In the genomic region with DNA sequence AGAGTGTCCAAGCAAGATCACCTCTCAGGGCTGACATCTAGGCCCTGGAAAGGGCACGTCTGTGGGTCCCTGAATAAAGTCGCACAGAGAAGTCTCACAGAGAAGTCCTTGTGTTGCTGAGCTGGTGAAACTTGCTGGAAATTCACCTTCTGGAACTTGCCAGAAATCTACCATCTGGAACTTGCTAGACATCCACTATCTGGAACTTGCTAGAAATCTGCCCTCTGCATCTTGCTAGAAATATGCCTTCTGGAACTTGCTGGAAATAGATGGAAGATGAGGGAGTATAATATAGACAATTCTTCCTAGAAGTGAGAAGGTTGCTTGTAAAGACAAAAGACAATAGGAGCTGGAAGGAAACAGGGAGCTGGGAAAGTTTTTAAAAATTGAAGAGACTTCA, we compare ENCODE assay signal across 1 cellular context.
TF ChIP-seq lines count a peak whose summit lies in the region.

No MANE protein-coding gene starts in this region.

TF ChIP-seq in endothelial cell of umbilical vein, 7 proteins besides CTCF, POLR2A, EP300 and RAD21:
- TF ChIP-seq MYC (IDR thresholded peaks at IDR 0.05; ENCODE audit: low read depth, low read length) (no peak), FOS (IDR thresholded peaks at IDR 0.05; ENCODE audit: borderline replicate concordance, insufficient read depth, low read length) (no peak), MAX (IDR thresholded peaks at IDR 0.05; ENCODE audit: insufficient read depth, insufficient read length) (no peak), POLR2AphosphoS5 (IDR thresholded peaks at IDR 0.05; ENCODE audit: insufficient read depth, low read depth, low read length) (no peak), GATA2 (IDR thresholded peaks at IDR 0.05; ENCODE audit: insufficient read depth, insufficient read length, low read depth, low read length) (no peak), JUN (IDR thresholded peaks at IDR 0.05; ENCODE audit: borderline replicate concordance, insufficient read depth, insufficient read length, low read depth) (no peak), EZH2 (IDR thresholded peaks at IDR 0.05; ENCODE audit: borderline replicate concordance, low read depth, low read length, severe bottlenecking) (no peak)
